8 cellular contexts compared by ENCODE assay signal in genomic region chr1:35029756-35030155, GRCh38. TPM values are rescaled to one million over a fixed set of nuclear protein-coding genes. Genes with fewer than 3 reads are reported as not detected.
DNase-seq lines count a peak whose midpoint lies in the region; ATAC-seq and TF ChIP-seq lines count a peak whose summit lies in the region.

No MANE protein-coding gene starts in this region.

- H3K9ac ChIP-seq in adipocyte (ENCODE audit: low read length) (peak overlapping the region; percentile 2), mesenchymal stem cell (ENCODE audit: low read length) (peak overlapping the region; percentile 97)

- no peak for ATAC-seq in HG03378 (IDR thresholded peaks at IDR 0.05; ENCODE audit: unreplicated experiment)
- ATAC-seq in foreskin keratinocyte = no peak

- H2AFZ ChIP-seq in mesenchymal stem cell (ENCODE audit: low read depth, low read length) = no peak overlapping the region

- H3K4me1 ChIP-seq in adipocyte (ENCODE audit: control insufficient read depth, insufficient read depth, low read length) (peaks cover 15% of the 10 kb centered on the region), mesenchymal stem cell (ENCODE audit: control insufficient read depth, insufficient read depth, low read depth, low read length) (peaks cover 4% of the 10 kb centered on the region), foreskin keratinocyte (no peaks in the 10 kb centered on the region)

- no peak overlapping the region for H4K8ac ChIP-seq in mesenchymal stem cell (ENCODE audit: low read length)

- H3K36me3 ChIP-seq in adipocyte (ENCODE audit: control insufficient read depth, insufficient read depth, low read length, severe bottlenecking) (peaks cover 16% of the 10 kb centered on the region), mesenchymal stem cell (ENCODE audit: control insufficient read depth in 1 of 2, insufficient read depth in 2 of 2, low read depth in 1 of 2, low read length in 2 of 2) (peaks cover 3 to 18% of the 10 kb centered on the region in 2 experiments)

- no peak for TF ChIP-seq CTCF in AG10803 (conservative IDR thresholded peaks at IDR 0.05; ENCODE audit: low read length)
- no peak for TF ChIP-seq CTCF in GM12865 (IDR thresholded peaks at IDR 0.05; ENCODE audit: insufficient read depth, low read depth, low read length, missing control alignments)
- TF ChIP-seq CTCF in foreskin keratinocyte (conservative IDR thresholded peaks at IDR 0.05) = no peak

- H3K4me3 ChIP-seq in AG10803 (ENCODE audit: low read length) (no peak overlapping the region; the same call in 1 of the 2 replicates), GM12865 (ENCODE audit: low read depth, low read length) (peak overlapping the region; percentile 79), adipocyte (ENCODE audit: low read length) (peak overlapping the region; percentile 94), mesenchymal stem cell (ENCODE audit: insufficient read depth in 1 of 2, low read depth in 1 of 2, low read length in 2 of 2) (peak overlapping the region in 1 of 2 experiments; percentile 93)

- H4K91ac ChIP-seq in mesenchymal stem cell (ENCODE audit: low read length) = no peak overlapping the region

- H3K23ac ChIP-seq in mesenchymal stem cell (ENCODE audit: low read length in 2 of 2) = no peak overlapping the region

- no peak overlapping the region for H2BK120ac ChIP-seq in mesenchymal stem cell (ENCODE audit: low read depth, low read length)

- H2BK5ac ChIP-seq in mesenchymal stem cell (ENCODE audit: low read depth, low read length, poor library complexity, severe bottlenecking) = no peak overlapping the region

- no peak overlapping the region for H2AK5ac ChIP-seq in mesenchymal stem cell (ENCODE audit: low read length, severe bottlenecking)

- no peak overlapping the region for H2BK15ac ChIP-seq in mesenchymal stem cell (ENCODE audit: low read depth, poor library complexity, severe bottlenecking)

- no peak overlapping the region for H3K14ac ChIP-seq in mesenchymal stem cell (ENCODE audit: low read length in 2 of 2)

- H3K79me1 ChIP-seq in mesenchymal stem cell (replicated peaks; ENCODE audit: low read length, poor library complexity, severe bottlenecking) = peaks cover 13% of the 10 kb centered on the region

- H3K4me2 ChIP-seq in mesenchymal stem cell (ENCODE audit: low read length, poor library complexity, severe bottlenecking) = no peak overlapping the region

- H3K4ac ChIP-seq in mesenchymal stem cell (ENCODE audit: low read depth in 1 of 2, low read length in 2 of 2) = no peak overlapping the region

- no peak overlapping the region for H2BK12ac ChIP-seq in mesenchymal stem cell (ENCODE audit: low read length in 2 of 2)

- no peak overlapping the region for H3K18ac ChIP-seq in mesenchymal stem cell (ENCODE audit: low read depth in 1 of 2, low read length in 2 of 2)

- H3K27me3 ChIP-seq in adipocyte (replicated peaks; ENCODE audit: control insufficient read depth, insufficient read depth, low read length) = no peaks in the 10 kb centered on the region
- H3K27me3 ChIP-seq in mesenchymal stem cell (ENCODE audit: control insufficient read depth in 1 of 2, insufficient read depth in 1 of 2, low read length in 2 of 2) = no peaks in the 10 kb centered on the region
- no peaks in the 10 kb centered on the region for H3K27me3 ChIP-seq in foreskin keratinocyte

- H3K9me3 ChIP-seq in adipocyte (ENCODE audit: control insufficient read depth, low read length) = peaks cover 3% of the 10 kb centered on the region
- H3K9me3 ChIP-seq in mesenchymal stem cell (ENCODE audit: control insufficient read depth, low read length) = peaks cover 13% of the 10 kb centered on the region

- peak; percentile 52 for DNase-seq in AG10803 (ENCODE audit: low read depth)
- no peak for DNase-seq in GM12865 (ENCODE audit: low read depth)
- peak; percentile 56 for DNase-seq in adipocyte (ENCODE audit: low read depth)
- peak; percentile 21 for DNase-seq in mesenchymal stem cell
- DNase-seq in AML-193 (lab: John Stamatoyannopoulos, UW) = no peak
- DNase-seq in HUDEP-2 (lab: John Stamatoyannopoulos, UW; ENCODE audit: unreplicated experiment in 76 of 76) = no peak
- DNase-seq in foreskin keratinocyte = no peak

- H3K27ac ChIP-seq in mesenchymal stem cell (ENCODE audit: low read length, poor library complexity, severe bottlenecking) (no peak overlapping the region), foreskin keratinocyte (no peak overlapping the region)

RNA-seq across cellular contexts. Expression of gene ZMYM6, which starts 2.0 kb away (rescaled TPM):
- 14.8 TPM for polyA plus RNA-seq in mesenchymal stem cell (2013, experiment 1 of 2)
- polyA plus RNA-seq in mesenchymal stem cell (2013, experiment 2 of 2) = 14.3 TPM
- 11.6 and 13.2 TPM in 2 replicates for total RNA-seq in foreskin keratinocyte
- 3.8 and 4.4 TPM in 2 replicates for polyA plus RNA-seq in foreskin keratinocyte

RNA-seq across cellular contexts. Expression of gene TMEM35B, which starts 44.6 kb away (rescaled TPM):
- 31.1 TPM for polyA plus RNA-seq in mesenchymal stem cell (2013, experiment 1 of 2)
- 35.9 TPM for polyA plus RNA-seq in mesenchymal stem cell (2013, experiment 2 of 2)
- total RNA-seq in foreskin keratinocyte = 16.2 and 18.7 TPM in 2 replicates
- 23.6 and 27.5 TPM in 2 replicates for polyA plus RNA-seq in foreskin keratinocyte

RNA-seq across cellular contexts. Expression of gene ZMYM1, which starts 49.4 kb away (rescaled TPM):
- 6.8 TPM for polyA plus RNA-seq in mesenchymal stem cell (2013, experiment 1 of 2)
- 7.2 TPM for polyA plus RNA-seq in mesenchymal stem cell (2013, experiment 2 of 2)
- 20.4 and 21.5 TPM in 2 replicates for total RNA-seq in foreskin keratinocyte
- 2.5 and 3.9 TPM in 2 replicates for polyA plus RNA-seq in foreskin keratinocyte

Comparison
In these comparisons a context has a peak if more than half of its experiments do, and no peak if none do; other contexts are left out.
1. DNase-seq: peak in AG10803 (single experiment), adipocyte (single experiment) and mesenchymal stem cell (single experiment); none in GM12865 (single experiment), AML-193 (0 of 2), HUDEP-2 (0 of 76) and foreskin keratinocyte (0 of 2).